In the genomic region with DNA sequence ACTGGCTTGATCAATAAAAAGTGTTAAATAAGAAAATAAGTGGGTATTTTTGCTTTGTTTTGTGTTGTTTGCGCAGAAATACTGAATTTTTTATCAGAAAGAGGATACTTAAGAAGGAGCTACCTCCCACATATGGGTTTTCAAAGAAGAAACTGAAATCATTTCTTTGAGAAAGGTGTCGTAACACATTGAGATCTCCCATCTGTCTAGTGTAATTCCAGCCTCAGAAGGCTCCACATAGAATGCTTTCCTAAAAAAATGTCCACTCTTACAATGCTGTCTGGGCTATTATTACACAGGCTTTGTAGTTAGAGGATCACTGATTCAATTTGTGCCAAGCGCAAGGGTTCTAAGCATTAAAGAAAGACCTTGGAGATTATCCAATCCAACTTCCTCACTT, we compare ENCODE assay signal across 27 cellular contexts.
"Had no signal": no experiment of that assay in that cellular context is flagged by ENCODE, and none has a peak within 500 bp of the region (broad histone marks: within the 10 kb centered on the region; RNA-seq: fewer than 3 reads in every experiment).

No MANE protein-coding gene starts in this region.

- H3K4me1 ChIP-seq: ascending aorta, breast epithelium had no signal

- H3K9me3 ChIP-seq: adrenal gland, ascending aorta, breast epithelium had no signal

- H3K27me3 ChIP-seq: adrenal gland, ascending aorta, breast epithelium, cardiac muscle cell, dorsolateral prefrontal cortex had no signal

- DNase-seq: activated B cell treated with CpG ODN at 0.5 μM for 24 hours; activated CD4-positive, alpha-beta T cell treated with anti-CD3 and anti-CD28 coated beads for 48 hours; activated CD4-positive, alpha-beta T cell treated with anti-CD3 and anti-CD28 coated beads, Interleukin-2, amount 50 U/mL, for 1 hour; activated CD4-positive, alpha-beta T cell treated with anti-CD3 and anti-CD28 coated beads, Interleukin-2, amount 50 U/mL, for 48 hours; activated CD8-positive, alpha-beta memory T cell treated with anti-CD3 and anti-CD28 coated beads for 24 hours; activated CD8-positive, alpha-beta T cell treated with anti-CD3 and anti-CD28 coated beads for 36 hours; activated effector memory CD4-positive, alpha-beta T cell treated with Interleukin-2 at 50 U/mL for 16 hours; activated gamma-delta T cell treated with Interleukin-2 at 50 U/mL for 16 hours; activated naive CD4-positive, alpha-beta T cell treated with anti-CD3 and anti-CD28 coated beads, Interleukin-2, amount 50 U/mL, for 16 hours; activated naive CD4-positive, alpha-beta T cell treated with Interleukin-2 at 50 U/mL for 16 hours; activated T-cell treated with anti-CD3 and anti-CD28 coated beads, Interleukin-2, amount 50 U/mL, for 4 hours; adrenal gland; central memory CD4-positive, alpha-beta T cell; cerebellar nuclear complex; dorsolateral prefrontal cortex; effector memory CD4-positive, alpha-beta T cell; endodermal cell; foreskin fibroblast; head of caudate nucleus; T-helper 1 cell; T-helper 17 cell; T1000; WERI-Rb-1 had no signal

- H3K4me3 ChIP-seq: adrenal gland, ascending aorta, breast epithelium, cardiac muscle cell, coronary artery, dorsolateral prefrontal cortex had no signal

- H3K36me3 ChIP-seq: adrenal gland, breast epithelium, cardiac muscle cell, WERI-Rb-1 had no signal
